8 cellular contexts compared by ENCODE assay signal in the genomic region with DNA sequence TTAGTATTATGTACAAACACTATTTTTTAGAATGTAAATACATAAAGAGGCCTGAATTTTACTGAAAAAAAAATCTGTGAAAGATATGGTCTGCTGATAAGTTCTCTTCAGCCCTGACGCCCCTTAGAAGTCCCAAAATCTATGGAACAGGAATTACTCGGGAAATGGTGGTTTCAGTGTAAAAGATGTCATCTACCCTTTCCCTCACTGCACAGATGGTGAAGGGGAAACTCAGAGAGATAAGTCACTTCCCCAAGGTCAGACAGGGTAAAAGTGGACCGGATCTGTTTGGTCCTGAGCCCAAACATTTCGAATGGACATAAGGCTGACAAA. TPM values are rescaled to one million over a fixed set of nuclear protein-coding genes. Genes with fewer than 3 reads are reported as not detected.
DNase-seq lines count a peak whose midpoint lies in the region; ATAC-seq lines count a peak whose summit lies in the region.

No MANE protein-coding gene starts in this region.

- peaks cover 1 to 6% of the 10 kb centered on the region in 2 donors for H3K27me3 Mint-ChIP-seq in CD8-positive, alpha-beta memory T cell
- H3K27me3 Mint-ChIP-seq in activated T-helper 2 cell treated with anti-CD3 and anti-CD28 coated beads, Interferon-gamma antibody, Interleukin-2, Interleukin-4, amounts not matched to agents 10 μg/mL and 5 μg/mL and 100 μg/mL, durations not matched to agents 14 hours and 24 hours and 36 hours (ENCODE audit: low read depth) = no peaks in the 10 kb centered on the region

- ATAC-seq in HG02642 (IDR thresholded peaks at IDR 0.05; ENCODE audit: poor library complexity, unreplicated experiment) = peak; percentile 33
- no peak for ATAC-seq in GM18873 (IDR thresholded peaks at IDR 0.05; ENCODE audit: low FRiP score, unreplicated experiment)

- no peak for DNase-seq in CD8-positive, alpha-beta memory T cell
- no peak for DNase-seq in activated T-helper 2 cell treated with anti-CD3 and anti-CD28 coated beads, Interferon-gamma antibody, Interleukin-2, Interleukin-4, amounts not matched to agents 10 μg/mL and 5 μg/mL and 100 μg/mL, durations not matched to agents 14 hours and 24 hours and 36 hours (ENCODE audit: low spot score)
- DNase-seq in stimulated activated CD4-positive, alpha-beta T cell treated with anti-CD3 and anti-CD28 coated beads, Interleukin-2, amount 100 ng/mL, for 24 hours = no peak
- DNase-seq in UCSD-AML1 (lab: John Stamatoyannopoulos, UW; ENCODE audit: unreplicated experiment) (no peak), substantia nigra (lab: John Stamatoyannopoulos, UW) (no peak)

- H3K36me3 Mint-ChIP-seq in CD8-positive, alpha-beta memory T cell = peaks cover 0 to 1% (median 0%) of the 10 kb centered on the region in 3 donors
- peaks cover 27% of the 10 kb centered on the region for H3K36me3 Mint-ChIP-seq in activated T-helper 2 cell treated with anti-CD3 and anti-CD28 coated beads, Interferon-gamma antibody, Interleukin-2, Interleukin-4, amounts not matched to agents 10 μg/mL and 5 μg/mL and 100 μg/mL, durations not matched to agents 14 hours and 24 hours and 36 hours (ENCODE audit: low read depth)

- no peak overlapping the region for H3K27ac ChIP-seq in CD8-positive, alpha-beta memory T cell (ENCODE audit: low read depth, low read length)
- H3K27ac ChIP-seq in muscle layer of duodenum (ENCODE audit: low read length) = no peak overlapping the region
- H3K27ac ChIP-seq in substantia nigra (ENCODE audit: low read depth, low read length, poor library complexity, severe bottlenecking) = no peak overlapping the region

- POLR2A ChIA-PET in CD8-positive, alpha-beta memory T cell (lab: Charles Lee) = interaction anchor here (3.0 kb wide), 1 partner anchor 141 kb away, joined by 19 read pairs; no protein-coding TSS in a partner anchor

- H3K4me1 ChIP-seq in CD8-positive, alpha-beta memory T cell (ENCODE audit: insufficient read depth, low read length) = peaks cover 13% of the 10 kb centered on the region
- peaks cover 0 to 4% of the 10 kb centered on the region in 2 donors for H3K4me1 ChIP-seq in muscle layer of duodenum (ENCODE audit: control insufficient read depth in 1 of 2, insufficient read depth in 2 of 2, low read length in 2 of 2)

- no peaks in the 10 kb centered on the region for H3K36me3 ChIP-seq in CD8-positive, alpha-beta memory T cell (ENCODE audit: insufficient read depth, low read length)
- H3K36me3 ChIP-seq in muscle layer of duodenum (ENCODE audit: control insufficient read depth in 1 of 2, insufficient read depth in 2 of 2, low read length in 2 of 2) = no peaks in the 10 kb centered on the region

- H3K4me1 Mint-ChIP-seq in CD8-positive, alpha-beta memory T cell = peaks cover 14 to 24% (median 20%) of the 10 kb centered on the region in 3 donors
- peaks cover 43% of the 10 kb centered on the region for H3K4me1 Mint-ChIP-seq in activated T-helper 2 cell treated with anti-CD3 and anti-CD28 coated beads, Interferon-gamma antibody, Interleukin-2, Interleukin-4, amounts not matched to agents 10 μg/mL and 5 μg/mL and 100 μg/mL, durations not matched to agents 14 hours and 24 hours and 36 hours (ENCODE audit: low read depth)

- peak overlapping the region; percentile 15 to 93 (median 80) for H3K27ac Mint-ChIP-seq in CD8-positive, alpha-beta memory T cell
- peak overlapping the region; percentile 89 for H3K27ac Mint-ChIP-seq in activated T-helper 2 cell treated with anti-CD3 and anti-CD28 coated beads, Interferon-gamma antibody, Interleukin-2, Interleukin-4, amounts not matched to agents 10 μg/mL and 5 μg/mL and 100 μg/mL, durations not matched to agents 14 hours and 24 hours and 36 hours

- peak overlapping the region; percentile 78 to 92 (median 88) for H3K4me3 Mint-ChIP-seq in CD8-positive, alpha-beta memory T cell
- peak overlapping the region; percentile 85 for H3K4me3 Mint-ChIP-seq in activated T-helper 2 cell treated with anti-CD3 and anti-CD28 coated beads, Interferon-gamma antibody, Interleukin-2, Interleukin-4, amounts not matched to agents 10 μg/mL and 5 μg/mL and 100 μg/mL, durations not matched to agents 14 hours and 24 hours and 36 hours (ENCODE audit: low read depth)

- no peaks in the 10 kb centered on the region for H3K9me3 Mint-ChIP-seq in CD8-positive, alpha-beta memory T cell
- no peaks in the 10 kb centered on the region for H3K9me3 Mint-ChIP-seq in activated T-helper 2 cell treated with anti-CD3 and anti-CD28 coated beads, Interferon-gamma antibody, Interleukin-2, Interleukin-4, amounts not matched to agents 10 μg/mL and 5 μg/mL and 100 μg/mL, durations not matched to agents 14 hours and 24 hours and 36 hours

- CTCF ChIA-PET in CD8-positive, alpha-beta memory T cell (lab: Charles Lee) = interaction anchor here (0.9 to 4.7 kb wide), 9 partner anchors 11 to 279 kb away, joined by 3 to 34 read pairs (median 3); no protein-coding TSS in a partner anchor

- peak overlapping the region; percentile 55 for H3K4me3 ChIP-seq in CD8-positive, alpha-beta memory T cell (ENCODE audit: low read length)
- H3K4me3 ChIP-seq in muscle layer of duodenum (ENCODE audit: low read depth in 1 of 2, low read length in 2 of 2) = peak overlapping the region; percentile 25 to 65

- intact Hi-C loops in activated T-helper 2 cell treated with anti-CD3 and anti-CD28 coated beads, Interferon-gamma antibody, Interleukin-2, Interleukin-4, amounts not matched to agents 10 μg/mL and 5 μg/mL and 100 μg/mL, durations not matched to agents 14 hours and 24 hours and 36 hours (cut with micrococcal nuclease) = loop anchor here (1.0 to 5.0 kb wide), 4 partner anchors 64 to 279 kb away; a partner anchor contains a TSS

- no peaks in the 10 kb centered on the region for H3K9me3 ChIP-seq in CD8-positive, alpha-beta memory T cell (ENCODE audit: low read length)
- H3K9me3 ChIP-seq in muscle layer of duodenum (ENCODE audit: control insufficient read depth in 1 of 2, low read length in 2 of 2) = no peaks in the 10 kb centered on the region

- no peaks in the 10 kb centered on the region for H3K27me3 ChIP-seq in CD8-positive, alpha-beta memory T cell (ENCODE audit: insufficient read depth, low read length, poor library complexity, severe bottlenecking)
- no peaks in the 10 kb centered on the region for H3K27me3 ChIP-seq in muscle layer of duodenum (ENCODE audit: low read depth, low read length)

RNA-seq across cellular contexts. Expression of a gene that starts 0.5 kb away (rescaled TPM):
- 10 to 100 TPM; 71.3 to 73.1 TPM for total RNA-seq in CD8-positive, alpha-beta memory T cell
- polyA plus RNA-seq in CD8-positive, alpha-beta memory T cell = not detected
- total RNA-seq in activated T-helper 2 cell treated with anti-CD3 and anti-CD28 coated beads, Interferon-gamma antibody, Interleukin-2, Interleukin-4, amounts not matched to agents 10 μg/mL and 5 μg/mL and 100 μg/mL, durations not matched to agents 14 hours and 24 hours and 36 hours = 73.3 and 78.5 TPM in 2 replicates
